In the genomic region with DNA sequence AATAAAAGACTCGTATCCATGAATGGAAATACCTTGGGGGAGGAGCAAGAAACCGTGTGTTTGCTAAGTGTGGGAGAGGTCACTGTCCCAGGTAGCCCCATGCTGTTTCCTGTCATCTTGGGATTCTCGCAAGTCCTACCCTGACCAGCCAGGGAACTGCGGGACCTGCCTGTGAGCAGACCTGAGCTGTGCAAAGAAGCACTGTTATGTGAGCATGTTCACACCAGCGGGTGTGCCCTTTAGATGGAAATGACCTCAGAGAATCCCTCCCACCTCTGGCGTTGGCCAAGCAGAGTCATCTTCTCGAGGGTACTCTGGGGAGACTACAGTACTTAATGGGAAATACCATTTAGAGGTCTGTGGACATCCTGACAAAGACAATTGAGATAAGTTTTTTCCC, we compare ENCODE assay signal across 22 cellular contexts.
DNase-seq lines count a peak whose midpoint lies in the region; ATAC-seq and TF ChIP-seq lines count a peak whose summit lies in the region.
"Had no signal": no experiment of that assay in that cellular context is flagged by ENCODE, and none has a peak within 500 bp of the region (broad histone marks: within the 10 kb centered on the region; RNA-seq: fewer than 3 reads in every experiment).

No MANE protein-coding gene starts in this region.

- no peak for TF ChIP-seq CTCF in heart right ventricle (IDR thresholded peaks at IDR 0.05)

- DNase-seq in heart right ventricle (no peak), cardiac septum (ENCODE audit: low spot score) (no peak), dermis blood vessel endothelial cell (peak; percentile 4), iPS-NIHi7 (ENCODE audit: extremely low spot score) (peak; percentile 18), mucosa of gallbladder (ENCODE audit: low spot score) (no peak), hepatic stellate cell (ENCODE audit: low spot score) (no peak)
- no peak for DNase-seq in stimulated activated CD4-positive, alpha-beta T cell treated with anti-CD3 and anti-CD28 coated beads, Interleukin-12 subunit alpha, Interleukin-12 subunit beta, amount 100 ng/mL, for 4 hours
- DNase-seq: CD4-positive, CD25-positive, alpha-beta regulatory T cell; NCI-H1092; NCI-H1417 treated with DMSO at 0.1 percent for 48 hours; NCI-H1694 treated with DMSO at 0.1 percent for 48 hours; NCI-H2081; NCI-H2171; NCI-H226; NCI-H510A; NCI-H69; SIG-M5 had no signal

- H3K9me3 ChIP-seq in heart right ventricle = no peaks in the 10 kb centered on the region

- H3K27ac ChIP-seq in heart right ventricle = peak overlapping the region in 1 of 10 donors; percentile 32
- H3K27ac ChIP-seq: HL-60, RWPE1, SK-N-MC had no signal

- WGBS in heart right ventricle, 2 donors = 51 to 54% methylated on average over 7 of the region's 7 CpGs

- no peaks in the 10 kb centered on the region for H3K27me3 ChIP-seq in heart right ventricle

- no peak overlapping the region for H3K4me3 ChIP-seq in heart right ventricle
- H3K4me3 ChIP-seq: SK-N-MC had no signal

- intact Hi-C loops in heart right ventricle (cut with DNase I) = loop anchor here in 2 of 10 donors (10.0 kb wide), 2 partner anchors 59 to 101 kb away; no protein-coding TSS in a partner anchor
- intact Hi-C loops in cardiac septum (cut with DNase I) = no loop called here

- H3K36me3 ChIP-seq in heart right ventricle = no peaks in the 10 kb centered on the region

- peak in 5 of 8 donors; percentile 23 to 63 (median 25) for ATAC-seq in heart right ventricle
- ATAC-seq: HCT116, Panc1 had no signal

- H3K4me1 ChIP-seq in heart right ventricle = peaks cover 0 to 59% (median 21%) of the 10 kb centered on the region in 9 donors

Comparison
In these comparisons a context has a peak if more than half of its experiments do, and no peak if none do; other contexts are left out.
1. DNase-seq: peak in dermis blood vessel endothelial cell (single experiment) and iPS-NIHi7 (single experiment); none in heart right ventricle (0 of 2), cardiac septum (single experiment), mucosa of gallbladder (single experiment), stimulated activated CD4-positive, alpha-beta T cell treated with anti-CD3 and anti-CD28 coated beads, Interleukin-12 subunit alpha, Interleukin-12 subunit beta, amount 100 ng/mL, for 4 hours (single experiment) and hepatic stellate cell (single experiment).